1 cellular context compared by ENCODE assay signal in the genomic region with DNA sequence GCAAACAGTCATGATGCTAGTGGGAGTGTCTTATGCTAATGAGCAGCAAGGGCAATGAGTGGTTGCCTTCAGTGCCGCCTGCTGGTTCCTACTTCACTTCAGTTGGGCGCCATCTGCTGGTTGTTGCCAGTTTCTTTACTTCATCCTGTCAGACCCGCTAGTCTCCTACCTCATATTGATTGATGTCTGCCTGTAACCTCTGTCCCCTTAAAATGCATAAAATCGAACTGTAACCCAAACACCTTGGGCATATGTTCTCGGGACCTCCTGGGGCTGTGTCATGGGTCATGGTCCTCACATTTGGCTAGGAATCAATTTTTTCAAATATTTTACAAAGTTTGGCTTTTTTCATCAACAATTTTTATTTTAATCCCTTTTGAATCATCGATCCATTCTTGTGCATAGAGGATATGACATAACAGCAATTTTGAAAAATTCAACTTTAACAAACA.
TF ChIP-seq lines count a peak whose summit lies in the region.

No MANE protein-coding gene starts in this region.

TF ChIP-seq in HepG2, 621 proteins besides CTCF, POLR2A, EP300 and RAD21 (continued from another document):
- TF ChIP-seq, protein P1, sequence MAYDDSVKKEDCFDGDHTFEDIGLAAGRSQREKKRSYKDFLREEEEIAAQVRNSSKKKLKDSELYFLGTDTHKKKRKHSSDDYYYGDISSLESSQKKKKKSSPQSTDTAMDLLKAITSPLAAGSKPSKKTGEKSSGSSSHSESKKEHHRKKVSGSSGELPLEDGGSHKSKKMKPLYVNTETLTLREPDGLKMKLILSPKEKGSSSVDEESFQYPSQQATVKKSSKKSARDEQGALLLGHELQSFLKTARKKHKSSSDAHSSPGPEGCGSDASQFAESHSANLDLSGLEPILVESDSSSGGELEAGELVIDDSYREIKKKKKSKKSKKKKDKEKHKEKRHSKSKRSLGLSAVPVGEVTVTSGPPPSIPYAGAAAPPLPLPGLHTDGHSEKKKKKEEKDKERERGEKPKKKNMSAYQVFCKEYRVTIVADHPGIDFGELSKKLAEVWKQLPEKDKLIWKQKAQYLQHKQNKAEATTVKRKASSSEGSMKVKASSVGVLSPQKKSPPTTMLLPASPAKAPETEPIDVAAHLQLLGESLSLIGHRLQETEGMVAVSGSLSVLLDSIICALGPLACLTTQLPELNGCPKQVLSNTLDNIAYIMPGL (CRISPR knock-in tag; IDR thresholded peaks at IDR 0.05; ENCODE audit: borderline replicate concordance in 1 of 2, low read depth in 1 of 2), result peak; percentile 36 to 73; a peak in 1 of 4 replicates
- TF ChIP-seq ZMYM4 (CRISPR knock-in tag; IDR thresholded peaks at IDR 0.05), result 0 out of 2 replicates have a peak, but pooled peaks have one; percentile 23
- no peak for TF ChIP-seq TP53 (CRISPR knock-in tag; conservative IDR thresholded peaks at IDR 0.05)
- TF ChIP-seq, protein P2, sequence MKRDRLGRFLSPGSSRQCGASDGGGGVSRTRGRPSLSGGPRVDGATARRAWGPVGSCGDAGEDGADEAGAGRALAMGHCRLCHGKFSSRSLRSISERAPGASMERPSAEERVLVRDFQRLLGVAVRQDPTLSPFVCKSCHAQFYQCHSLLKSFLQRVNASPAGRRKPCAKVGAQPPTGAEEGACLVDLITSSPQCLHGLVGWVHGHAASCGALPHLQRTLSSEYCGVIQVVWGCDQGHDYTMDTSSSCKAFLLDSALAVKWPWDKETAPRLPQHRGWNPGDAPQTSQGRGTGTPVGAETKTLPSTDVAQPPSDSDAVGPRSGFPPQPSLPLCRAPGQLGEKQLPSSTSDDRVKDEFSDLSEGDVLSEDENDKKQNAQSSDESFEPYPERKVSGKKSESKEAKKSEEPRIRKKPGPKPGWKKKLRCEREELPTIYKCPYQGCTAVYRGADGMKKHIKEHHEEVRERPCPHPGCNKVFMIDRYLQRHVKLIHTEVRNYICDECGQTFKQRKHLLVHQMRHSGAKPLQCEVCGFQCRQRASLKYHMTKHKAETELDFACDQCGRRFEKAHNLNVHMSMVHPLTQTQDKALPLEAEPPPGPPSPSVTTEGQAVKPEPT (CRISPR knock-in tag; IDR thresholded peaks at IDR 0.05; ENCODE audit: low read depth), result no peak
- TF ChIP-seq, protein P3, sequence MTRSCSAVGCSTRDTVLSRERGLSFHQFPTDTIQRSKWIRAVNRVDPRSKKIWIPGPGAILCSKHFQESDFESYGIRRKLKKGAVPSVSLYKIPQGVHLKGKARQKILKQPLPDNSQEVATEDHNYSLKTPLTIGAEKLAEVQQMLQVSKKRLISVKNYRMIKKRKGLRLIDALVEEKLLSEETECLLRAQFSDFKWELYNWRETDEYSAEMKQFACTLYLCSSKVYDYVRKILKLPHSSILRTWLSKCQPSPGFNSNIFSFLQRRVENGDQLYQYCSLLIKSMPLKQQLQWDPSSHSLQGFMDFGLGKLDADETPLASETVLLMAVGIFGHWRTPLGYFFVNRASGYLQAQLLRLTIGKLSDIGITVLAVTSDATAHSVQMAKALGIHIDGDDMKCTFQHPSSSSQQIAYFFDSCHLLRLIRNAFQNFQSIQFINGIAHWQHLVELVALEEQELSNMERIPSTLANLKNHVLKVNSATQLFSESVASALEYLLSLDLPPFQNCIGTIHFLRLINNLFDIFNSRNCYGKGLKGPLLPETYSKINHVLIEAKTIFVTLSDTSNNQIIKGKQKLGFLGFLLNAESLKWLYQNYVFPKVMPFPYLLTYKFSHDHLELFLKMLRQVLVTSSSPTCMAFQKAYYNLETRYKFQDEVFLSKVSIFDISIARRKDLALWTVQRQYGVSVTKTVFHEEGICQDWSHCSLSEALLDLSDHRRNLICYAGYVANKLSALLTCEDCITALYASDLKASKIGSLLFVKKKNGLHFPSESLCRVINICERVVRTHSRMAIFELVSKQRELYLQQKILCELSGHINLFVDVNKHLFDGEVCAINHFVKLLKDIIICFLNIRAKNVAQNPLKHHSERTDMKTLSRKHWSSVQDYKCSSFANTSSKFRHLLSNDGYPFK (CRISPR knock-in tag; IDR thresholded peaks at IDR 0.05; ENCODE audit: borderline replicate concordance), result no peak
- TF ChIP-seq KDM2A (CRISPR knock-in tag; IDR thresholded peaks at IDR 0.05; ENCODE audit: borderline replicate concordance, low read depth), result peak; percentile 26; the same call in 1 of the 2 replicates
- peak; percentile 34; the same call in 1 of the 2 replicates for TF ChIP-seq ZNF614 (CRISPR knock-in tag; IDR thresholded peaks at IDR 0.05; ENCODE audit: borderline replicate concordance)
- no peak for TF ChIP-seq SRF (IDR thresholded peaks at IDR 0.05; ENCODE audit: low read depth, low read length)
- no peak for TF ChIP-seq SP1 (IDR thresholded peaks at IDR 0.05)
- TF ChIP-seq SP1 (CRISPR knock-in tag; IDR thresholded peaks at IDR 0.05), result peak; percentile 37; the same call in 1 of the 2 replicates
TF ChIP-seq in HepG2: peak in this region for 15.
